Comparison of ENCODE assay signal across 29 cellular contexts in genomic region chr10:131114846-131115245, GRCh38.
"Had no signal": no experiment of that assay in that cellular context is flagged by ENCODE, and none has a peak within 500 bp of the region (broad histone marks: within the 10 kb centered on the region; RNA-seq: fewer than 3 reads in every experiment).

No MANE protein-coding gene starts in this region.

- H3K4me3 ChIP-seq: cardiac muscle cell, MG63, SJCRH30, SK-N-MC had no signal

- FAIRE-seq: TTC549 had no signal

- H3K4me1 ChIP-seq: SJCRH30 had no signal

- ATAC-seq: activated CD8-positive, alpha-beta memory T cell treated with anti-CD3 and anti-CD28 coated beads, Interleukin-2, amount 10 ng/mL, durations not matched to agents 7 days and 5 days; activated naive CD8-positive, alpha-beta T cell treated with anti-CD3 and anti-CD28 coated beads, Interleukin-2, amount 50 U/mL, for 24 hours; Panc1 had no signal

- H3K27me3 ChIP-seq: cardiac muscle cell, MG63, SJCRH30 had no signal

- H3K27ac ChIP-seq: cardiac muscle cell, SJCRH30, SK-N-MC had no signal

- H3K9me3 ChIP-seq: MG63, SJCRH30 had no signal

- H3K36me3 ChIP-seq: cardiac muscle cell, MG63, SJCRH30 had no signal

- DNase-seq: activated B cell treated with CpG ODN at 0.5 μM for 24 hours; activated CD4-positive, alpha-beta memory T cell treated with anti-CD3 and anti-CD28 coated beads for 36 hours; activated CD4-positive, alpha-beta T cell treated with anti-CD3 and anti-CD28 coated beads for 4 hours; activated CD4-positive, alpha-beta T cell treated with anti-CD3 and anti-CD28 coated beads, Interleukin-2, amount 50 U/mL, for 1 hour; activated CD4-positive, CD25-positive, alpha-beta regulatory T cell treated with anti-CD3 and anti-CD28 coated beads, Interleukin-2, amount 50 U/mL, for 72 hours; activated CD8-positive, alpha-beta memory T cell treated with anti-CD3 and anti-CD28 coated beads for 24 hours; activated CD8-positive, alpha-beta memory T cell treated with anti-CD3 and anti-CD28 coated beads, Interleukin-2, amount 10 ng/mL, durations not matched to agents 7 days and 5 days; activated CD8-positive, alpha-beta memory T cell treated with anti-CD3 and anti-CD28 coated beads, Interleukin-2, amount 50 U/mL, for 48 hours; activated effector memory CD4-positive, alpha-beta T cell treated with Interleukin-2 at 50 U/mL for 16 hours; activated naive CD4-positive, alpha-beta T cell treated with anti-CD3 and anti-CD28 coated beads, Interleukin-2, amount 10 ng/mL, durations not matched to agents 7 days and 5 days; activated naive CD8-positive, alpha-beta T cell treated with anti-CD3 and anti-CD28 coated beads, Interleukin-2, amount 50 U/mL, for 24 hours; activated T-cell treated with anti-CD3 and anti-CD28 coated beads, Interleukin-2, amount 50 U/mL, for 48 hours; aorta; Kasumi-1; KG1; MG63; NCI-H1048; NCI-H1105 treated with DMSO at 0.1 percent for 48 hours; NCI-H1436; NCI-H1694; NCI-H2029; NCI-H345; NCI-H524 treated with DMSO at 0.1 percent for 48 hours; SHP77; SJCRH30 had no signal
